ENCODE assay signal across 9 cellular contexts in genomic region chr4:21765810-21766407, GRCh38.
A peak's percentile ranks its signal among the peaks of the same experiment; 100 is the strongest.
DNase-seq lines count a peak whose midpoint lies in the region; ATAC-seq, FAIRE-seq and TF ChIP-seq lines count a peak whose summit lies in the region.
"Had no signal": no experiment of that assay in that cellular context is flagged by ENCODE, and none has a peak within 500 bp of the region (broad histone marks: within the 10 kb centered on the region; RNA-seq: fewer than 3 reads in every experiment).

No MANE protein-coding gene starts in this region.

- H3K4me1 ChIP-seq in mesendoderm (ENCODE audit: control insufficient read depth, low read depth, low read length), result no peaks in the 10 kb centered on the region

- H2BK5ac ChIP-seq in mesendoderm (ENCODE audit: low read length), result no peak overlapping the region

- no CpG with 5 or more reads among the region's 8 CpGs for WGBS in mesendoderm (ENCODE audit: extremely low coverage, insufficient coverage, low lambda C conversion rate)

- no peak overlapping the region for H4K8ac ChIP-seq in mesendoderm (ENCODE audit: low read depth, low read length)

- H3K56ac ChIP-seq in mesendoderm (ENCODE audit: low read length), result no peak overlapping the region

- no peak overlapping the region for H3K4me3 ChIP-seq in HL-60 (replicated peaks; ENCODE audit: insufficient read depth, low read length)
- H3K4me3 ChIP-seq in dorsolateral prefrontal cortex, result no peak overlapping the region
- no peak overlapping the region for H3K4me3 ChIP-seq in mesendoderm (ENCODE audit: low read length)
- H3K4me3 ChIP-seq: BLaER1 had no signal

- no peak overlapping the region for H2AK5ac ChIP-seq in mesendoderm (ENCODE audit: low read length)

- H3K4ac ChIP-seq in mesendoderm (ENCODE audit: low read depth, low read length), result no peak overlapping the region

- H3K36me3 ChIP-seq in mesendoderm (ENCODE audit: control insufficient read depth, insufficient read depth, low read length), result no peaks in the 10 kb centered on the region
- H3K36me3 ChIP-seq: BLaER1 had no signal

- DNase-seq in DMS153 treated with DMSO at 0.1 percent for 48 hours (lab: John Stamatoyannopoulos, UW; ENCODE audit: unreplicated experiment) (peak; percentile 8), DMS153 (lab: John Stamatoyannopoulos, UW) (no peak), HL-60 (ENCODE audit: low read depth in 1 of 2, low spot score in 1 of 2) (peak in 1 of 2 experiments; percentile 16), RCC 7860 (ENCODE audit: low spot score) (peak; percentile 49), dorsolateral prefrontal cortex (peak in 3 of 10 donors; percentile 28 to 59 (median 36)), mesendoderm (peak; percentile 86)
- no peak for DNase-seq in NK-92 treated with Interleukin-12 subunit alpha and Interleukin-12 subunit beta, amount 100 ng/mL, for 24 hours (lab: John Stamatoyannopoulos, UW)

- H3K4me2 ChIP-seq in mesendoderm (ENCODE audit: low read length), result no peak overlapping the region
- H3K4me2 ChIP-seq: BLaER1 had no signal

- H4K5ac ChIP-seq in mesendoderm (ENCODE audit: low read length), result no peak overlapping the region

- H2BK15ac ChIP-seq in mesendoderm (replicated peaks; ENCODE audit: low read depth), result no peak overlapping the region

- no peaks in the 10 kb centered on the region for H3K79me1 ChIP-seq in mesendoderm (ENCODE audit: low read length)

- ATAC-seq in GM21360 (IDR thresholded peaks at IDR 0.05; ENCODE audit: unreplicated experiment), result peak; percentile 71

- intact Hi-C loops in dorsolateral prefrontal cortex (cut with DNase I), result loop anchor here in 1 of 2 donors (2.0 kb wide), 1 partner anchor 253 kb away; no protein-coding TSS in a partner anchor

- H3K23ac ChIP-seq in mesendoderm (ENCODE audit: low read length), result no peak overlapping the region

- H3K27me3 ChIP-seq in HL-60 (ENCODE audit: insufficient read depth, poor library complexity, severe bottlenecking) (no peaks in the 10 kb centered on the region), dorsolateral prefrontal cortex (no peaks in the 10 kb centered on the region), mesendoderm (ENCODE audit: insufficient read depth, low read length, poor library complexity) (no peaks in the 10 kb centered on the region)
- H3K27me3 ChIP-seq: BLaER1 had no signal

- H3K79me2 ChIP-seq in mesendoderm (ENCODE audit: control insufficient read depth, insufficient read depth, low read length), result no peaks in the 10 kb centered on the region

- FAIRE-seq in RCC 7860 (lab: Jason Lieb, UNC), result peak; percentile 48

- H3K18ac ChIP-seq in mesendoderm (ENCODE audit: low read length), result no peak overlapping the region

- no peak overlapping the region for H3K9ac ChIP-seq in mesendoderm (ENCODE audit: low read length)
- H3K9ac ChIP-seq: BLaER1 had no signal

- H2BK120ac ChIP-seq in mesendoderm (ENCODE audit: low read depth, low read length), result no peak overlapping the region

- H3K27ac ChIP-seq in HL-60 (replicated peaks) (no peak overlapping the region), dorsolateral prefrontal cortex (no peak overlapping the region), mesendoderm (ENCODE audit: low read depth, low read length) (no peak overlapping the region)
- H3K27ac ChIP-seq: BLaER1 had no signal

- TF ChIP-seq CTCF in HL-60 (IDR thresholded peaks at IDR 0.05; ENCODE audit: insufficient read depth, low read length), result peak; percentile 94
- peak; percentile 61 to 90 (median 84) for TF ChIP-seq CTCF in dorsolateral prefrontal cortex (IDR thresholded peaks at IDR 0.05 in 54 of 56, conservative IDR thresholded peaks at IDR 0.05 in 2 of 56; ENCODE audit: low read depth in 1 of 56, partially characterized antibody in 56 of 56)

Comparison
In these comparisons a context has a peak if more than half of its experiments do, and no peak if none do; other contexts are left out.
1. DNase-seq: peak in DMS153 treated with DMSO at 0.1 percent for 48 hours (single experiment), RCC 7860 (single experiment) and mesendoderm (single experiment); none in DMS153 (single experiment) and NK-92 treated with Interleukin-12 subunit alpha and Interleukin-12 subunit beta, amount 100 ng/mL, for 24 hours (single experiment).